In genomic region chr1:155184835-155185782, GRCh38 we compare ENCODE assay signal across 8 cellular contexts. TPM values are rescaled to one million over a fixed set of nuclear protein-coding genes. Genes with fewer than 3 reads are reported as not detected.
A peak's percentile ranks its signal among the peaks of the same experiment; 100 is the strongest.
DNase-seq lines count a peak whose midpoint lies in the region; ATAC-seq and TF ChIP-seq lines count a peak whose summit lies in the region.

No MANE protein-coding gene starts in this region.

- ATAC-seq in GM21529 (IDR thresholded peaks at IDR 0.05; ENCODE audit: unreplicated experiment): peak; percentile 87
- no peak for ATAC-seq in HG02884 (IDR thresholded peaks at IDR 0.05; ENCODE audit: unreplicated experiment)

- no peak overlapping the region for H3K4me3 ChIP-seq in GM12875 (ENCODE audit: low read depth, low read length)

- TF ChIP-seq CTCF in GM12875 (IDR thresholded peaks at IDR 0.05; ENCODE audit: borderline replicate concordance, insufficient read depth, low read depth, low read length): peak; percentile 32; the same call in 1 of the 2 replicates

- DNase-seq in NCI-H1694 treated with DMSO at 0.1 percent for 48 hours (lab: John Stamatoyannopoulos, UW): peak; percentile 90
- DNase-seq in germinal center (ENCODE audit: low spot score): peak; percentile 84
- DNase-seq in ureter (ENCODE audit: low spot score): peak; percentile 84
- no peak for DNase-seq in occipital lobe (lab: John Stamatoyannopoulos, UW)
- DNase-seq in KG1 (lab: John Stamatoyannopoulos, UW): no peak

RNA-seq across cellular contexts. Expression of gene TRIM46, which starts 11.5 kb away (rescaled TPM):
- 1.6 TPM for total RNA-seq in ureter
- 21.1 TPM for total RNA-seq in occipital lobe

RNA-seq across cellular contexts. Expression of gene KRTCAP2, which starts 12.0 kb away (rescaled TPM):
- total RNA-seq in ureter: 293 TPM
- 59.0 TPM for total RNA-seq in occipital lobe

RNA-seq across cellular contexts. Expression of gene THBS3, which starts 22.6 kb away (rescaled TPM):
- total RNA-seq in ureter: 54.6 TPM
- total RNA-seq in occipital lobe: 8.3 TPM

RNA-seq across cellular contexts. Expression of gene MTX1, which starts 23.4 kb away (rescaled TPM):
- total RNA-seq in ureter (31.6 TPM), occipital lobe (15.3 TPM)

RNA-seq across cellular contexts. Expression of gene DPM3, which starts 44.8 kb away (rescaled TPM):
- total RNA-seq in ureter (75.4 TPM), occipital lobe (12.0 TPM)

Comparison
In these comparisons a context has a peak if more than half of its experiments do, and no peak if none do; other contexts are left out.
1. DNase-seq: peak in NCI-H1694 treated with DMSO at 0.1 percent for 48 hours (single experiment), germinal center (single experiment) and ureter (single experiment); none in occipital lobe (single experiment) and KG1 (single experiment).